8 cellular contexts compared by ENCODE assay signal in genomic region chr4:2482693-2483092, GRCh38. TPM values are rescaled to one million over a fixed set of nuclear protein-coding genes. Genes with fewer than 3 reads are reported as not detected.
A peak's percentile ranks its signal among the peaks of the same experiment; 100 is the strongest.
DNase-seq lines count a peak whose midpoint lies in the region; ATAC-seq lines count a peak whose summit lies in the region.

No MANE protein-coding gene starts in this region.

- peaks cover under 1% of the 10 kb centered on the region; the same call in 1 of the 2 replicates for H3K36me3 ChIP-seq in ACC112 (ENCODE audit: insufficient read depth, low read length)

- POLR2A ChIA-PET in naive thymus-derived CD8-positive, alpha-beta T cell (lab: Charles Lee): interaction anchor here (5.9 kb wide), 1 partner anchor 13 kb away, joined by 46 read pairs; the partner anchor contains the start of gene RNF4

- peaks cover 45% of the 10 kb centered on the region for H3K36me3 Mint-ChIP-seq in effector memory CD8-positive, alpha-beta T cell (ENCODE audit: insufficient read depth)
- peaks cover 0 to 39% (median 0%) of the 10 kb centered on the region in 3 donors for H3K36me3 Mint-ChIP-seq in naive thymus-derived CD8-positive, alpha-beta T cell

- ATAC-seq in GM19025 (IDR thresholded peaks at IDR 0.05; ENCODE audit: low read depth, unreplicated experiment): peak; percentile 49
- no peak for ATAC-seq in effector memory CD8-positive, alpha-beta T cell (replicated peaks)
- no peak for ATAC-seq in naive thymus-derived CD8-positive, alpha-beta T cell

- peaks cover 81 to 90% of the 10 kb centered on the region in 2 donors for H3K4me1 Mint-ChIP-seq in effector memory CD8-positive, alpha-beta T cell (ENCODE audit: low read depth in 2 of 2)
- H3K4me1 Mint-ChIP-seq in naive thymus-derived CD8-positive, alpha-beta T cell: peaks cover 63 to 97% (median 92%) of the 10 kb centered on the region in 4 donors

- no peak overlapping the region for H2AFZ ChIP-seq in ACC112 (ENCODE audit: low read length, unreplicated experiment)

- H3K27ac ChIP-seq in ACC112 (ENCODE audit: low read depth, low read length): peak overlapping the region; percentile 47

- H3K9me3 Mint-ChIP-seq in effector memory CD8-positive, alpha-beta T cell: no peaks in the 10 kb centered on the region
- H3K9me3 Mint-ChIP-seq in naive thymus-derived CD8-positive, alpha-beta T cell: no peaks in the 10 kb centered on the region

- H3K27me3 ChIP-seq in ACC112 (ENCODE audit: insufficient read depth, low read length): no peaks in the 10 kb centered on the region

- peaks cover 99% of the 10 kb centered on the region for H3K79me2 ChIP-seq in ACC112 (ENCODE audit: control insufficient read depth, insufficient read depth, low read length, unreplicated experiment)

- H3K27me3 Mint-ChIP-seq in effector memory CD8-positive, alpha-beta T cell: no peaks in the 10 kb centered on the region
- H3K27me3 Mint-ChIP-seq in naive thymus-derived CD8-positive, alpha-beta T cell: no peaks in the 10 kb centered on the region

- H3K27ac Mint-ChIP-seq in effector memory CD8-positive, alpha-beta T cell: peak overlapping the region; percentile 84 to 92
- peak overlapping the region in 9 of 10 donors; percentile 32 to 87 (median 82) for H3K27ac Mint-ChIP-seq in naive thymus-derived CD8-positive, alpha-beta T cell

- peak overlapping the region; percentile 69 to 79 for H3K4me3 Mint-ChIP-seq in effector memory CD8-positive, alpha-beta T cell
- peak overlapping the region in 9 of 10 donors; percentile 60 to 84 (median 68) for H3K4me3 Mint-ChIP-seq in naive thymus-derived CD8-positive, alpha-beta T cell

- H3K4me3 ChIP-seq in ACC112 (ENCODE audit: low read depth, low read length): no peak overlapping the region

- peaks cover 23% of the 10 kb centered on the region for H3K4me1 ChIP-seq in ACC112 (ENCODE audit: control insufficient read depth, insufficient read depth, low read length, unreplicated experiment)

- DNase-seq in NCI-H2081 (lab: John Stamatoyannopoulos, UW) (peak; percentile 18 to 80), NCI-H748 (lab: John Stamatoyannopoulos, UW; ENCODE audit: unreplicated experiment) (no peak), NCI-H526 treated with DMSO at 0.1 percent for 48 hours (lab: John Stamatoyannopoulos, UW) (no peak)
- DNase-seq in effector memory CD8-positive, alpha-beta T cell: no peak
- no peak for DNase-seq in naive thymus-derived CD8-positive, alpha-beta T cell
- no peak for DNase-seq in activated effector memory CD4-positive, alpha-beta T cell treated with anti-CD3 and anti-CD28 coated beads, Interleukin-2, amount 50 U/mL, for 16 hours

RNA-seq across cellular contexts. Expression of gene RNF4, which starts 13.8 kb away (rescaled TPM):
- total RNA-seq in naive thymus-derived CD8-positive, alpha-beta T cell: 100 to 1,000 TPM in 1 of 2 experiments, 10 to 100 TPM in 1; 94.2 to 100 TPM
- polyA plus RNA-seq in naive thymus-derived CD8-positive, alpha-beta T cell: 10 to 100 TPM; 59.8 to 88.3 (median 73.3) TPM

RNA-seq across cellular contexts. Expression of gene FAM193A, which starts 53.8 kb away (rescaled TPM):
- 10 to 100 TPM; 47.4 to 48.6 TPM for total RNA-seq in naive thymus-derived CD8-positive, alpha-beta T cell
- 1 to 10 TPM; 1.5 to 4.3 (median 1.7) TPM for polyA plus RNA-seq in naive thymus-derived CD8-positive, alpha-beta T cell

Comparison
In these comparisons a context has a peak if more than half of its experiments do, and no peak if none do; other contexts are left out.
1. DNase-seq: peak in NCI-H2081 (2 of 2); none in effector memory CD8-positive, alpha-beta T cell (0 of 3), naive thymus-derived CD8-positive, alpha-beta T cell (0 of 10), activated effector memory CD4-positive, alpha-beta T cell treated with anti-CD3 and anti-CD28 coated beads, Interleukin-2, amount 50 U/mL, for 16 hours (single experiment), NCI-H748 (single experiment) and NCI-H526 treated with DMSO at 0.1 percent for 48 hours (single experiment).